In the genomic region with DNA sequence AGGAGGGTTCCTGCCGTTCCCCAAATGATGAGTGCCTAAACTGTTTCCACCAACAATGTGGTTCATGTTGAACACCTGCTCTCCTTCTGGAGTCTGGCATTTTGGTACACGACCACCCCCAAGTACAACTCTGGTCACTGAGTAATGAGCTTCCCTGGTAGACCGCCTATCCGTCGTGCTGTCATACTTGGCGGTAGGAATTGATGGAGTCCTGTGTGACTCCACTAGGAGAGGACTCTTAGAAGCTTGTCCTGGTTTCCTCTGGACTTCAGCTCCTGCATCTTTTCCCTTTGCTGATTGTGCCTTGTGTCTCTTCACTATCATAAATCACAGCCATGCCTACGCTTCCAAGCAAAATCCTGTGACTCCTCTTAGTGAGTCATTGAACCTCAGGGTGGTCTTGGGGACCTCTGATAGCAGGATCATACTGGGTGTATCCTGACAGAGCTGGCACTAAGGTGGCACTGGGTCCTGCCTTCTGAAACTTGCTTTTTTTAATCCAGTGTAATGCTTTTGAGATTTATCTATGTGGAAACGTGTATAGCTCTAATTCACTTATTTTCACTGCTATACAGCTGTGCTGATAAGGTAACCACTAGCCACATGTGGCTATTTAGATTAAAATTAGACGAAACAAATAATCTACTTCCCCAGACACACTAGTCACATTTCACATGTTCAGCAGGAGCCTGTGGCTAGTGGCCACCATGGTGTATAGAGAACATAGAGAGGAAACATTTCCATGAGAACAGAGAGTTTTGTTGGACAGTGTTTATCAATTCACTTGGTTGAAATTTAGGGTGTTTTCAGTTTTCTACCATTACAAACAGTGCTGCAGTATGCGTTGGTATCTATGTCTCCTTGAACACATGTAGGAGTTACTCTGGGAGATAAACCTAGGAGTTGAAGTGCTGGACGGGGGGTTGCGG, we compare ENCODE assay signal across 1 cellular context.
TF ChIP-seq lines count a peak whose summit lies in the region.

No MANE protein-coding gene starts in this region.

TF ChIP-seq in K562, 482 proteins besides CTCF, POLR2A, EP300 and RAD21 (continued from another document and continues in another):
- TF ChIP-seq, protein P1, sequence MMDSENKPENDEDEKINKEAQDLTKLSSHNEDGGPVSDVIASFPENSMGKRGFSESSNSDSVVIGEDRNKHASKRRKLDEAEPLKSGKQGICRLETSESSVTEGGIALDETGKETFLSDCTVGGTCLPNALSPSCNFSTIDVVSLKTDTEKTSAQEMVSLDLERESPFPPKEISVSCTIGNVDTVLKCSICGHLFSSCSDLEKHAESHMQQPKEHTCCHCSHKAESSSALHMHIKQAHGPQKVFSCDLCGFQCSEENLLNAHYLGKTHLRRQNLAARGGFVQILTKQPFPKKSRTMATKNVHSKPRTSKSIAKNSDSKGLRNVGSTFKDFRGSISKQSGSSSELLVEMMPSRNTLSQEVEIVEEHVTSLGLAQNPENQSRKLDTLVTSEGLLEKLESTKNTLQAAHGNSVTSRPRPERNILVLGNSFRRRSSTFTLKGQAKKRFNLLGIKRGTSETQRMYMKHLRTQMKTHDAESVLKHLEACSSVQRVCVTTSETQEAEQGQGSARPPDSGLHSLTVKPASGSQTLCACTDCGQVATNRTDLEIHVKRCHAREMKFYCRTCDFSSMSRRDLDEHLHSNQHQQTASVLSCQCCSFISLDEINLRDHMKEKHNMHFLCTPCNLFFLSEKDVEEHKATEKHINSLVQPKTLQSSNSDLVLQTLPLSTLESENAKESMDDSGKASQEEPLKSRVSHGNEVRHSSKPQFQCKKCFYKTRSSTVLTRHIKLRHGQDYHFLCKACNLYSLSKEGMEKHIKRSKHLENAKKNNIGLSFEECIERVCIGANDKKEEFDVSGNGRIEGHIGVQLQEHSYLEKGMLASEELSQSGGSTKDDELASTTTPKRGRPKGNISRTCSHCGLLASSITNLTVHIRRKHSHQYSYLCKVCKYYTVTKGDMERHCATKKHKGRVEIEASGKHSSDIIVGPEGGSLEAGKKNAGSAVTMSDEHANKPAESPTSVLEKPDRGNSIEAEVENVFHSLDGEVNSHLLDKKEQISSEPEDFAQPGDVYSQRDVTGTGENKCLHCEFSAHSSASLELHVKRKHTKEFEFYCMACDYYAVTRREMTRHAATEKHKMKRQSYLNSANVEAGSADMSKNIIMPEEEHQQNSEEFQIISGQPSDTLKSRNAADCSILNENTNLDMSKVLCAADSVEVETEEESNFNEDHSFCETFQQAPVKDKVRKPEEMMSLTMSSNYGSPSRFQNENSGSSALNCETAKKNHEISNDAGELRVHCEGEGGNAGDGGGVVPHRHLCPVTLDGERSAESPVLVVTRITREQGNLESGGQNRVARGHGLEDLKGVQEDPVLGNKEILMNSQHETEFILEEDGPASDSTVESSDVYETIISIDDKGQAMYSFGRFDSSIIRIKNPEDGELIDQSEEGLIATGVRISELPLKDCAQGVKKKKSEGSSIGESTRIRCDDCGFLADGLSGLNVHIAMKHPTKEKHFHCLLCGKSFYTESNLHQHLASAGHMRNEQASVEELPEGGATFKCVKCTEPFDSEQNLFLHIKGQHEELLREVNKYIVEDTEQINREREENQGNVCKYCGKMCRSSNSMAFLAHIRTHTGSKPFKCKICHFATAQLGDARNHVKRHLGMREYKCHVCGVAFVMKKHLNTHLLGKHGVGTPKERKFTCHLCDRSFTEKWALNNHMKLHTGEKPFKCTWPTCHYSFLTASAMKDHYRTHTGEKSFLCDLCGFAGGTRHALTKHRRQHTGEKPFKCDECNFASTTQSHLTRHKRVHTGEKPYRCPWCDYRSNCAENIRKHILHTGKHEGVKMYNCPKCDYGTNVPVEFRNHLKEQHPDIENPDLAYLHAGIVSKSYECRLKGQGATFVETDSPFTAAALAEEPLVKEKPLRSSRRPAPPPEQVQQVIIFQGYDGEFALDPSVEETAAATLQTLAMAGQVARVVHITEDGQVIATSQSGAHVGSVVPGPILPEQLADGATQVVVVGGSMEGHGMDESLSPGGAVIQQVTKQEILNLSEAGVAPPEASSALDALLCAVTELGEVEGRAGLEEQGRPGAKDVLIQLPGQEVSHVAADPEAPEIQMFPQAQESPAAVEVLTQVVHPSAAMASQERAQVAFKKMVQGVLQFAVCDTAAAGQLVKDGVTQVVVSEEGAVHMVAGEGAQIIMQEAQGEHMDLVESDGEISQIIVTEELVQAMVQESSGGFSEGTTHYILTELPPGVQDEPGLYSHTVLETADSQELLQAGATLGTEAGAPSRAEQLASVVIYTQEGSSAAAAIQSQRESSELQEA (IDR thresholded peaks at IDR 0.05; ENCODE audit: low read depth), result no peak
- no peak for TF ChIP-seq IFI16 (CRISPR knock-in tag; IDR thresholded peaks at IDR 0.05)
- TF ChIP-seq XRCC5 (IDR thresholded peaks at IDR 0.05; ENCODE audit: low read depth, low read length), result no peak
- no peak for TF ChIP-seq TRIM28 (IDR thresholded peaks at IDR 0.05)
- TF ChIP-seq ARNT (IDR thresholded peaks at IDR 0.05), result peak; percentile 59 to 62; a peak in 2 of 4 replicates
- TF ChIP-seq SP2 (IDR thresholded peaks at IDR 0.05; ENCODE audit: extremely low read depth, low read depth, low read length, poor library complexity, severe bottlenecking), result no peak
- TF ChIP-seq, protein P2, sequence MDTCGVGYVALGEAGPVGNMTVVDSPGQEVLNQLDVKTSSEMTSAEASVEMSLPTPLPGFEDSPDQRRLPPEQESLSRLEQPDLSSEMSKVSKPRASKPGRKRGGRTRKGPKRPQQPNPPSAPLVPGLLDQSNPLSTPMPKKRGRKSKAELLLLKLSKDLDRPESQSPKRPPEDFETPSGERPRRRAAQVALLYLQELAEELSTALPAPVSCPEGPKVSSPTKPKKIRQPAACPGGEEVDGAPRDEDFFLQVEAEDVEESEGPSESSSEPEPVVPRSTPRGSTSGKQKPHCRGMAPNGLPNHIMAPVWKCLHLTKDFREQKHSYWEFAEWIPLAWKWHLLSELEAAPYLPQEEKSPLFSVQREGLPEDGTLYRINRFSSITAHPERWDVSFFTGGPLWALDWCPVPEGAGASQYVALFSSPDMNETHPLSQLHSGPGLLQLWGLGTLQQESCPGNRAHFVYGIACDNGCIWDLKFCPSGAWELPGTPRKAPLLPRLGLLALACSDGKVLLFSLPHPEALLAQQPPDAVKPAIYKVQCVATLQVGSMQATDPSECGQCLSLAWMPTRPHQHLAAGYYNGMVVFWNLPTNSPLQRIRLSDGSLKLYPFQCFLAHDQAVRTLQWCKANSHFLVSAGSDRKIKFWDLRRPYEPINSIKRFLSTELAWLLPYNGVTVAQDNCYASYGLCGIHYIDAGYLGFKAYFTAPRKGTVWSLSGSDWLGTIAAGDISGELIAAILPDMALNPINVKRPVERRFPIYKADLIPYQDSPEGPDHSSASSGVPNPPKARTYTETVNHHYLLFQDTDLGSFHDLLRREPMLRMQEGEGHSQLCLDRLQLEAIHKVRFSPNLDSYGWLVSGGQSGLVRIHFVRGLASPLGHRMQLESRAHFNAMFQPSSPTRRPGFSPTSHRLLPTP (IDR thresholded peaks at IDR 0.05; ENCODE audit: borderline replicate concordance, extremely low read depth, insufficient read length), result no peak
- peak; percentile 83 for TF ChIP-seq SMARCE1 (IDR thresholded peaks at IDR 0.05)
- TF ChIP-seq MCM7 (IDR thresholded peaks at IDR 0.05), result no peak
- TF ChIP-seq, protein P3, sequence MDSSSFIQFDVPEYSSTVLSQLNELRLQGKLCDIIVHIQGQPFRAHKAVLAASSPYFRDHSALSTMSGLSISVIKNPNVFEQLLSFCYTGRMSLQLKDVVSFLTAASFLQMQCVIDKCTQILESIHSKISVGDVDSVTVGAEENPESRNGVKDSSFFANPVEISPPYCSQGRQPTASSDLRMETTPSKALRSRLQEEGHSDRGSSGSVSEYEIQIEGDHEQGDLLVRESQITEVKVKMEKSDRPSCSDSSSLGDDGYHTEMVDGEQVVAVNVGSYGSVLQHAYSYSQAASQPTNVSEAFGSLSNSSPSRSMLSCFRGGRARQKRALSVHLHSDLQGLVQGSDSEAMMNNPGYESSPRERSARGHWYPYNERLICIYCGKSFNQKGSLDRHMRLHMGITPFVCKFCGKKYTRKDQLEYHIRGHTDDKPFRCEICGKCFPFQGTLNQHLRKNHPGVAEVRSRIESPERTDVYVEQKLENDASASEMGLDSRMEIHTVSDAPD (CRISPR knock-in tag; IDR thresholded peaks at IDR 0.05), result no peak
- no peak for TF ChIP-seq U2AF2 (optimal IDR thresholded peaks at IDR 0.05; ENCODE audit: low read depth, low read length)
- no peak for TF ChIP-seq FOS (IDR thresholded peaks at IDR 0.05; ENCODE audit: extremely low read depth, insufficient read length)
- TF ChIP-seq NCOA6 (IDR thresholded peaks at IDR 0.05), result no peak
- no peak for TF ChIP-seq HDGF (IDR thresholded peaks at IDR 0.05)
- peak; percentile 72; the same call in 1 of the 2 replicates for TF ChIP-seq MEF2D (tag; conservative IDR thresholded peaks at IDR 0.05; ENCODE audit: low read depth)
- no peak for TF ChIP-seq NCOA4 (IDR thresholded peaks at IDR 0.05; ENCODE audit: partially characterized antibody)
- TF ChIP-seq, protein P4, sequence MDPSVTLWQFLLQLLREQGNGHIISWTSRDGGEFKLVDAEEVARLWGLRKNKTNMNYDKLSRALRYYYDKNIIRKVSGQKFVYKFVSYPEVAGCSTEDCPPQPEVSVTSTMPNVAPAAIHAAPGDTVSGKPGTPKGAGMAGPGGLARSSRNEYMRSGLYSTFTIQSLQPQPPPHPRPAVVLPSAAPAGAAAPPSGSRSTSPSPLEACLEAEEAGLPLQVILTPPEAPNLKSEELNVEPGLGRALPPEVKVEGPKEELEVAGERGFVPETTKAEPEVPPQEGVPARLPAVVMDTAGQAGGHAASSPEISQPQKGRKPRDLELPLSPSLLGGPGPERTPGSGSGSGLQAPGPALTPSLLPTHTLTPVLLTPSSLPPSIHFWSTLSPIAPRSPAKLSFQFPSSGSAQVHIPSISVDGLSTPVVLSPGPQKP (CRISPR knock-in tag; IDR thresholded peaks at IDR 0.05), result no peak
- TF ChIP-seq SRSF9 (IDR thresholded peaks at IDR 0.05; ENCODE audit: borderline replicate concordance, low read depth, low read length), result no peak
- TF ChIP-seq ZNF197 (CRISPR knock-in tag; IDR thresholded peaks at IDR 0.05; ENCODE audit: low read depth), result 0 out of 2 replicates have a peak, but pooled peaks have one; percentile 44
- TF ChIP-seq, protein P5, sequence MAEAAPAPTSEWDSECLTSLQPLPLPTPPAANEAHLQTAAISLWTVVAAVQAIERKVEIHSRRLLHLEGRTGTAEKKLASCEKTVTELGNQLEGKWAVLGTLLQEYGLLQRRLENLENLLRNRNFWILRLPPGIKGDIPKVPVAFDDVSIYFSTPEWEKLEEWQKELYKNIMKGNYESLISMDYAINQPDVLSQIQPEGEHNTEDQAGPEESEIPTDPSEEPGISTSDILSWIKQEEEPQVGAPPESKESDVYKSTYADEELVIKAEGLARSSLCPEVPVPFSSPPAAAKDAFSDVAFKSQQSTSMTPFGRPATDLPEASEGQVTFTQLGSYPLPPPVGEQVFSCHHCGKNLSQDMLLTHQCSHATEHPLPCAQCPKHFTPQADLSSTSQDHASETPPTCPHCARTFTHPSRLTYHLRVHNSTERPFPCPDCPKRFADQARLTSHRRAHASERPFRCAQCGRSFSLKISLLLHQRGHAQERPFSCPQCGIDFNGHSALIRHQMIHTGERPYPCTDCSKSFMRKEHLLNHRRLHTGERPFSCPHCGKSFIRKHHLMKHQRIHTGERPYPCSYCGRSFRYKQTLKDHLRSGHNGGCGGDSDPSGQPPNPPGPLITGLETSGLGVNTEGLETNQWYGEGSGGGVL (CRISPR knock-in tag; IDR thresholded peaks at IDR 0.05), result no peak
- TF ChIP-seq, protein P6, sequence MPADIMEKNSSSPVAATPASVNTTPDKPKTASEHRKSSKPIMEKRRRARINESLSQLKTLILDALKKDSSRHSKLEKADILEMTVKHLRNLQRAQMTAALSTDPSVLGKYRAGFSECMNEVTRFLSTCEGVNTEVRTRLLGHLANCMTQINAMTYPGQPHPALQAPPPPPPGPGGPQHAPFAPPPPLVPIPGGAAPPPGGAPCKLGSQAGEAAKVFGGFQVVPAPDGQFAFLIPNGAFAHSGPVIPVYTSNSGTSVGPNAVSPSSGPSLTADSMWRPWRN (IDR thresholded peaks at IDR 0.05; ENCODE audit: low read depth), result peak; percentile 94
- TF ChIP-seq ERF (CRISPR knock-in tag; IDR thresholded peaks at IDR 0.05), result no peak
- TF ChIP-seq NFATC3 (IDR thresholded peaks at IDR 0.05), result 0 out of 2 replicates have a peak, but pooled peaks have one; percentile 48
- peak; percentile 44; the same call in 1 of the 2 replicates for TF ChIP-seq CTBP1 (IDR thresholded peaks at IDR 0.05; ENCODE audit: borderline replicate concordance)
- TF ChIP-seq ILK (tag; IDR thresholded peaks at IDR 0.05; ENCODE audit: borderline replicate concordance, low read depth), result no peak
- TF ChIP-seq SMARCB1 (IDR thresholded peaks at IDR 0.05; ENCODE audit: insufficient read length, low read depth), result no peak
- no peak for TF ChIP-seq ZNF3 (CRISPR knock-in tag; IDR thresholded peaks at IDR 0.05)
- TF ChIP-seq SIRT6 (IDR thresholded peaks at IDR 0.05; ENCODE audit: low read depth, low read length), result no peak
- TF ChIP-seq ZNF311 (CRISPR knock-in tag; IDR thresholded peaks at IDR 0.05), result no peak
- no peak for TF ChIP-seq ZNF57 (CRISPR knock-in tag; IDR thresholded peaks at IDR 0.05)
- TF ChIP-seq ZC3H4 (CRISPR knock-in tag; IDR thresholded peaks at IDR 0.05; ENCODE audit: borderline replicate concordance), result no peak
